In genomic region chr20:63953764-63954429, GRCh38 we compare ENCODE assay signal across 9 cellular contexts. TPM values are rescaled to one million over a fixed set of nuclear protein-coding genes. Genes with fewer than 3 reads are reported as not detected.
A peak's percentile ranks its signal among the peaks of the same experiment; 100 is the strongest.
DNase-seq lines count a peak whose midpoint lies in the region; ATAC-seq, FAIRE-seq and TF ChIP-seq lines count a peak whose summit lies in the region.
"Had no signal": no experiment of that assay in that cellular context is flagged by ENCODE, and none has a peak within 500 bp of the region (broad histone marks: within the 10 kb centered on the region; RNA-seq: fewer than 3 reads in every experiment).

No MANE protein-coding gene starts in this region.

- CTCF ChIA-PET in HepG2 (lab: Yijun Ruan, JAX; ENCODE audit: low intra/inter-chr PET ratio, low total read pairs) = no interaction called here

- no peak for TF ChIP-seq CTCF in HepG2 (CRISPR knock-in tag; IDR thresholded peaks at IDR 0.05)
- TF ChIP-seq CTCF in right lobe of liver (IDR thresholded peaks at IDR 0.05) = no peak
- TF ChIP-seq CTCF in vagina (IDR thresholded peaks at IDR 0.05) = no peak
- TF ChIP-seq CTCF in lower leg skin (IDR thresholded peaks at IDR 0.05) = no peak

- no peak for TF ChIP-seq RAD21 in HepG2 (CRISPR knock-in tag; IDR thresholded peaks at IDR 0.05)

- H3K27me3 Mint-ChIP-seq in activated naive CD8-positive, alpha-beta T cell = no peaks in the 10 kb centered on the region

- H3K27ac Mint-ChIP-seq in activated naive CD8-positive, alpha-beta T cell = peak overlapping the region; percentile 58

- no peak overlapping the region for H2BK12ac ChIP-seq in mesenchymal stem cell (ENCODE audit: low read length in 2 of 2)

- no peak overlapping the region for H2BK5ac ChIP-seq in mesenchymal stem cell (ENCODE audit: low read depth, low read length, poor library complexity, severe bottlenecking)

- H3K36me3 ChIP-seq in HepG2 (replicated peaks in 1 of 2; ENCODE audit: control insufficient read depth in 1 of 2, insufficient read depth in 2 of 2, low read length in 2 of 2) (peaks cover 9 to 13% of the 10 kb centered on the region in 2 experiments; a peak in 3 of 5 replicates), right lobe of liver (no peaks in the 10 kb centered on the region), mesenchymal stem cell (ENCODE audit: control insufficient read depth in 1 of 2, insufficient read depth in 2 of 2, low read depth in 1 of 2, low read length in 2 of 2) (peaks cover 11 to 50% of the 10 kb centered on the region in 2 experiments), vagina (no peaks in the 10 kb centered on the region)

- no peaks in the 10 kb centered on the region for H3K9me3 Mint-ChIP-seq in activated naive CD8-positive, alpha-beta T cell (ENCODE audit: low read depth)

- H3K9me3 ChIP-seq in HepG2 (ENCODE audit: low read length) (no peaks in the 10 kb centered on the region), right lobe of liver (no peaks in the 10 kb centered on the region), mesenchymal stem cell (ENCODE audit: control insufficient read depth, low read length) (no peaks in the 10 kb centered on the region), vagina (no peaks in the 10 kb centered on the region)

- H3K4me2 ChIP-seq in HepG2 (ENCODE audit: low read depth, low read length) = peak overlapping the region; percentile 97
- no peak overlapping the region for H3K4me2 ChIP-seq in mesenchymal stem cell (ENCODE audit: low read length, poor library complexity, severe bottlenecking)

- peak overlapping the region; percentile 92 to 100 (median 99); a peak in 5 of 6 replicates for H3K4me3 ChIP-seq in HepG2 (replicated peaks in 1 of 3; ENCODE audit: insufficient read depth in 1 of 3, low read depth in 2 of 3, low read length in 3 of 3)
- H3K4me3 ChIP-seq in right lobe of liver = no peak overlapping the region
- H3K4me3 ChIP-seq in mesenchymal stem cell (ENCODE audit: insufficient read depth in 1 of 2, low read depth in 1 of 2, low read length in 2 of 2) = peak overlapping the region in 1 of 2 experiments; percentile 92
- no peak overlapping the region for H3K4me3 ChIP-seq in vagina
- H3K4me3 ChIP-seq in lower leg skin (ENCODE audit: low read depth, poor library complexity, severe bottlenecking) = no peak overlapping the region

- no peak for FAIRE-seq in HepG2 (lab: Jason Lieb, UNC)

- peaks cover 22% of the 10 kb centered on the region for H3K79me1 ChIP-seq in mesenchymal stem cell (replicated peaks; ENCODE audit: low read length, poor library complexity, severe bottlenecking)

- no peak overlapping the region for H2AFZ ChIP-seq in HepG2 (ENCODE audit: low read length)
- H2AFZ ChIP-seq in mesenchymal stem cell (ENCODE audit: low read depth, low read length) = no peak overlapping the region

- POLR2A ChIA-PET in HepG2 (lab: Yijun Ruan, JAX) = interaction anchor here (1.2 to 4.0 kb wide), 4 partner anchors 27 to 109 kb away, joined by 4 to 75 read pairs (median 18); partner anchors contain the start of genes PRPF6, SAMD10, TCEA2 and TPD52L2

- no peak overlapping the region for H4K8ac ChIP-seq in mesenchymal stem cell (ENCODE audit: low read length)

- DNase-seq in HepG2 (ENCODE audit: low spot score) = no peak
- no peak for DNase-seq in right lobe of liver
- DNase-seq in mesenchymal stem cell = no peak
- no peak for DNase-seq in vagina (ENCODE audit: extremely low spot score in 2 of 2)
- no peak for DNase-seq in lower leg skin (ENCODE audit: low spot score in 2 of 2)
- DNase-seq: DMS 273 treated with DMSO at 0.1 percent for 48 hours had no signal

- H3K18ac ChIP-seq in mesenchymal stem cell (ENCODE audit: low read depth in 1 of 2, low read length in 2 of 2) = peak overlapping the region in 1 of 2 experiments; percentile 13

- WGBS in HepG2 (ENCODE audit: low lambda C conversion rate) = 86% methylated on average over 13 of the region's 13 CpGs
- WGBS in right lobe of liver (ENCODE audit: insufficient coverage, low coverage, low lambda C conversion rate, missing lambda C conversion rate) = 60% methylated on average over 3 of the region's 13 CpGs
- WGBS in mesenchymal stem cell = 82% methylated on average over 13 of the region's 13 CpGs
- 71 to 74% methylated on average over 13 of the region's 13 CpGs for WGBS in lower leg skin, 2 donors

- H3K9ac ChIP-seq in HepG2 (ENCODE audit: insufficient read depth, low read depth, low read length) = peak overlapping the region; percentile 100
- H3K9ac ChIP-seq in mesenchymal stem cell (ENCODE audit: low read length) = peak overlapping the region; percentile 94

- H3K14ac ChIP-seq in mesenchymal stem cell (ENCODE audit: low read length in 2 of 2) = no peak overlapping the region

- peaks cover 81% of the 10 kb centered on the region for H3K4me1 ChIP-seq in HepG2 (ENCODE audit: insufficient read depth, low read length)
- peaks cover 2 to 63% (median 25%) of the 10 kb centered on the region in 4 donors for H3K4me1 ChIP-seq in right lobe of liver
- peaks cover 67% of the 10 kb centered on the region for H3K4me1 ChIP-seq in mesenchymal stem cell (ENCODE audit: control insufficient read depth, insufficient read depth, low read depth, low read length)
- peaks cover 84% of the 10 kb centered on the region for H3K4me1 ChIP-seq in vagina

- no peak for TF ChIP-seq POLR2A in HepG2 (IDR thresholded peaks at IDR 0.05; ENCODE audit: insufficient read depth in 1 of 2, low read depth in 2 of 2, low read length in 2 of 2)
- no peak for TF ChIP-seq POLR2A in right lobe of liver (IDR thresholded peaks at IDR 0.05)
- no peak for TF ChIP-seq POLR2A in vagina (IDR thresholded peaks at IDR 0.05)
- no peak for TF ChIP-seq POLR2A in lower leg skin (IDR thresholded peaks at IDR 0.05)

- ATAC-seq in HepG2 = no peak
- no peak for ATAC-seq in right lobe of liver
- no peak for ATAC-seq in GM19397 (IDR thresholded peaks at IDR 0.05; ENCODE audit: unreplicated experiment)
- ATAC-seq in HG02798 (IDR thresholded peaks at IDR 0.05; ENCODE audit: poor library complexity, unreplicated experiment) = no peak

- in situ Hi-C loops in HepG2 (cut with HindIII; ENCODE audit: extremely low pct_ligation_motif_present, low pct_unique_long_range_greater_than_20kb) = no loop called here

- H2BK15ac ChIP-seq in mesenchymal stem cell (ENCODE audit: low read depth, poor library complexity, severe bottlenecking) = no peak overlapping the region

- H4K91ac ChIP-seq in mesenchymal stem cell (ENCODE audit: low read length) = no peak overlapping the region

- intact Hi-C loops in HepG2 (cut with micrococcal nuclease; ENCODE audit: unreplicated experiment) (no loop called here), right lobe of liver (cut with DNase I) (no loop called here), vagina (cut with DNase I) (no loop called here), lower leg skin (cut with DNase I; ENCODE audit: low total_unique reads) (no loop called here)

- no peak overlapping the region for H3K4ac ChIP-seq in mesenchymal stem cell (ENCODE audit: low read depth in 1 of 2, low read length in 2 of 2)

- H2BK120ac ChIP-seq in mesenchymal stem cell (ENCODE audit: low read depth, low read length) = no peak overlapping the region

- H3K36me3 Mint-ChIP-seq in activated naive CD8-positive, alpha-beta T cell = no peaks in the 10 kb centered on the region

- H3K27me3 ChIP-seq in HepG2 (ENCODE audit: control insufficient read depth in 1 of 2, insufficient read depth in 2 of 2, low read length in 2 of 2) (no peaks in the 10 kb centered on the region), right lobe of liver (no peaks in the 10 kb centered on the region), mesenchymal stem cell (ENCODE audit: control insufficient read depth in 1 of 2, insufficient read depth in 1 of 2, low read length in 2 of 2) (no peaks in the 10 kb centered on the region), vagina (no peaks in the 10 kb centered on the region)

- H4K20me1 ChIP-seq in HepG2 (ENCODE audit: insufficient read depth, low read length) = peaks cover 58% of the 10 kb centered on the region

- peaks cover 46% of the 10 kb centered on the region for H3K4me1 Mint-ChIP-seq in activated naive CD8-positive, alpha-beta T cell (ENCODE audit: low read depth)

- H2AK5ac ChIP-seq in mesenchymal stem cell (ENCODE audit: low read length, severe bottlenecking) = no peak overlapping the region

- BruUV-seq in HepG2 (replicated peaks; lab: Mats Ljungman, UMichigan) = no TSS peak

- H3K23ac ChIP-seq in mesenchymal stem cell (ENCODE audit: low read length in 2 of 2) = peak overlapping the region in 1 of 2 experiments; percentile 51

- TF ChIP-seq EP300 in HepG2 (IDR thresholded peaks at IDR 0.05; ENCODE audit: low read depth in 2 of 2, low read length in 2 of 2) (no peak), HepG2 (CRISPR knock-in tag; IDR thresholded peaks at IDR 0.05; ENCODE audit: borderline replicate concordance) (no peak)

- H3K4me3 Mint-ChIP-seq in activated naive CD8-positive, alpha-beta T cell = peak overlapping the region; percentile 84

- H3K27ac ChIP-seq in HepG2 (ENCODE audit: extremely low read length, insufficient read depth, low read length) = peak overlapping the region; percentile 99
- H3K27ac ChIP-seq in right lobe of liver = no peak overlapping the region
- no peak overlapping the region for H3K27ac ChIP-seq in mesenchymal stem cell (ENCODE audit: low read length, poor library complexity, severe bottlenecking)
- peak overlapping the region; percentile 97 for H3K27ac ChIP-seq in vagina

- H3K79me2 ChIP-seq in HepG2 (ENCODE audit: insufficient read depth, low read length) = peaks cover 65% of the 10 kb centered on the region

RNA-seq across cellular contexts. Expression of gene UCKL1, which starts 2.3 kb away (rescaled TPM):
- total RNA-seq in HepG2 (2016; rRNA removed; fragmentation: Illumina TruSeq; extraction: Trizol) (48.0 and 50.2 TPM in 2 replicates), right lobe of liver (10 to 100 TPM; 13.1 to 28.5 (median 16.9) TPM), vagina (50.1 TPM), lower leg skin (10 to 100 TPM; 28.1 to 44.3 (median 33.6) TPM)
- 15.0 and 16.7 TPM in 2 replicates for total RNA-seq in HepG2 (2016; cell fraction: cytosol; rRNA removed; fragmentation: Illumina TruSeq; extraction: Trizol; ENCODE audit: low read depth)
- 43.5 and 50.1 TPM in 2 replicates for total RNA-seq in HepG2 (2016; cell fraction: insoluble cytoplasmic fraction; rRNA removed; fragmentation: Illumina TruSeq; extraction: Trizol)
- 24.1 and 25.5 TPM in 2 replicates for total RNA-seq in HepG2 (2016; cell fraction: membrane; rRNA removed; fragmentation: Illumina TruSeq; extraction: Trizol)
- total RNA-seq in HepG2 (2016; cell fraction: nucleus; rRNA removed; fragmentation: Illumina TruSeq; extraction: Trizol) = 48.6 and 53.0 TPM in 2 replicates
- polyA plus RNA-seq in HepG2 (2011; rRNA removed) = 126 and 168 TPM in 2 replicates
- 98.0 and 129 TPM in 2 replicates for polyA plus RNA-seq in HepG2 (2011; cell fraction: cytosol; rRNA removed)
- polyA plus RNA-seq in HepG2 (2011; cell fraction: nucleus; rRNA removed) = 680 and 852 TPM in 2 replicates
- polyA plus RNA-seq in HepG2 (2012) = 77.7 and 89.9 TPM in 2 replicates
- polyA plus RNA-seq in HepG2 (2016; cell fraction: cytosol; fragmentation: Illumina TruSeq; extraction: Trizol; ENCODE audit: low read depth) = 10.6 and 11.6 TPM in 2 replicates
- polyA plus RNA-seq in HepG2 (2016; cell fraction: insoluble cytoplasmic fraction; fragmentation: Illumina TruSeq; extraction: Trizol; ENCODE audit: low read depth) = 45.9 and 52.5 TPM in 2 replicates
- polyA plus RNA-seq in HepG2 (2016; cell fraction: membrane; fragmentation: Illumina TruSeq; extraction: Trizol; ENCODE audit: low read depth) = 15.4 and 15.7 TPM in 2 replicates
- 207 and 220 TPM in 2 replicates for polyA plus RNA-seq in HepG2 (2016; cell fraction: nucleus; fragmentation: Illumina TruSeq; extraction: Trizol; ENCODE audit: insufficient read depth, low read depth)
- 43.6 and 139 TPM in 2 replicates for polyA minus RNA-seq in HepG2 (2011; rRNA and poly(A)+ RNA removed; ENCODE audit: low replicate concordance)
- 37.0 and 42.5 TPM in 2 replicates for polyA minus RNA-seq in HepG2 (2011; cell fraction: cytosol; rRNA and poly(A)+ RNA removed)
- polyA minus RNA-seq in HepG2 (2011; cell fraction: nucleus; rRNA and poly(A)+ RNA removed) = 80.1 and 85.5 TPM in 2 replicates
- 21.1 TPM for polyA plus RNA-seq in mesenchymal stem cell (2013, experiment 1 of 2)
- 20.1 TPM for polyA plus RNA-seq in mesenchymal stem cell (2013, experiment 2 of 2)

RNA-seq across cellular contexts. Expression of gene ZNF512B, which starts 15.8 kb away (rescaled TPM):
- total RNA-seq in HepG2 (2016; rRNA removed; fragmentation: Illumina TruSeq; extraction: Trizol) = 22.0 and 30.6 TPM in 2 replicates
- total RNA-seq in HepG2 (2016; cell fraction: cytosol; rRNA removed; fragmentation: Illumina TruSeq; extraction: Trizol; ENCODE audit: low read depth) = 2.9 and 3.3 TPM in 2 replicates
- 19.4 and 31.9 TPM in 2 replicates for total RNA-seq in HepG2 (2016; cell fraction: insoluble cytoplasmic fraction; rRNA removed; fragmentation: Illumina TruSeq; extraction: Trizol)
- total RNA-seq in HepG2 (2016; cell fraction: membrane; rRNA removed; fragmentation: Illumina TruSeq; extraction: Trizol) = 12.6 and 13.7 TPM in 2 replicates
- total RNA-seq in HepG2 (2016; cell fraction: nucleus; rRNA removed; fragmentation: Illumina TruSeq; extraction: Trizol) = 28.0 and 32.8 TPM in 2 replicates
- polyA plus RNA-seq in HepG2 (2011; rRNA removed) = 11.5 and 16.4 TPM in 2 replicates
- polyA plus RNA-seq in HepG2 (2011; cell fraction: cytosol; rRNA removed) = 9.0 and 12.7 TPM in 2 replicates
- polyA plus RNA-seq in HepG2 (2011; cell fraction: nucleus; rRNA removed) = 106 and 141 TPM in 2 replicates
- 23.5 and 23.8 TPM in 2 replicates for polyA plus RNA-seq in HepG2 (2012)
- polyA plus RNA-seq in HepG2 (2016; cell fraction: cytosol; fragmentation: Illumina TruSeq; extraction: Trizol; ENCODE audit: low read depth) = 2.1 and 2.2 TPM in 2 replicates
- polyA plus RNA-seq in HepG2 (2016; cell fraction: insoluble cytoplasmic fraction; fragmentation: Illumina TruSeq; extraction: Trizol; ENCODE audit: low read depth) = 23.5 and 28.8 TPM in 2 replicates
- polyA plus RNA-seq in HepG2 (2016; cell fraction: membrane; fragmentation: Illumina TruSeq; extraction: Trizol; ENCODE audit: low read depth) = 8.1 and 9.6 TPM in 2 replicates
- polyA plus RNA-seq in HepG2 (2016; cell fraction: nucleus; fragmentation: Illumina TruSeq; extraction: Trizol; ENCODE audit: insufficient read depth, low read depth) = 109 and 115 TPM in 2 replicates
- polyA minus RNA-seq in HepG2 (2011; rRNA and poly(A)+ RNA removed; ENCODE audit: low replicate concordance) = 5.2 and 21.4 TPM in 2 replicates
- 14.0 and 14.8 TPM in 2 replicates for polyA minus RNA-seq in HepG2 (2011; cell fraction: cytosol; rRNA and poly(A)+ RNA removed)
- 13.6 and 13.9 TPM in 2 replicates for polyA minus RNA-seq in HepG2 (2011; cell fraction: nucleus; rRNA and poly(A)+ RNA removed)
- 10 to 100 TPM; 10.8 to 16.8 (median 14.0) TPM for total RNA-seq in right lobe of liver
- polyA plus RNA-seq in mesenchymal stem cell (2013, experiment 1 of 2) = 12.2 TPM
- 11.7 TPM for polyA plus RNA-seq in mesenchymal stem cell (2013, experiment 2 of 2)
- 10.3 TPM for total RNA-seq in vagina
- total RNA-seq in lower leg skin = 10 to 100 TPM; 15.3 to 19.8 (median 16.7) TPM

RNA-seq across cellular contexts. Expression of gene SAMD10, which starts 25.5 kb away (rescaled TPM):
- total RNA-seq in HepG2 (2016; rRNA removed; fragmentation: Illumina TruSeq; extraction: Trizol) (5.1 and 6.1 TPM in 2 replicates), right lobe of liver (1 to 10 TPM; 2.7 to 6.7 (median 3.5) TPM), vagina (11.8 TPM), lower leg skin (10 to 100 TPM in 3 of 4 donors, 1 to 10 TPM in 1; 8.1 to 11.3 (median 10.6) TPM)
- 3.8 and 3.9 TPM in 2 replicates for total RNA-seq in HepG2 (2016; cell fraction: cytosol; rRNA removed; fragmentation: Illumina TruSeq; extraction: Trizol; ENCODE audit: low read depth)
- 4.7 and 6.8 TPM in 2 replicates for total RNA-seq in HepG2 (2016; cell fraction: insoluble cytoplasmic fraction; rRNA removed; fragmentation: Illumina TruSeq; extraction: Trizol)
- total RNA-seq in HepG2 (2016; cell fraction: membrane; rRNA removed; fragmentation: Illumina TruSeq; extraction: Trizol) = 7.9 and 9.1 TPM in 2 replicates
- total RNA-seq in HepG2 (2016; cell fraction: nucleus; rRNA removed; fragmentation: Illumina TruSeq; extraction: Trizol) = 5.9 and 6.0 TPM in 2 replicates
- polyA plus RNA-seq in HepG2 (2011; rRNA removed) = 11.0 and 11.8 TPM in 2 replicates
- 5.2 and 8.8 TPM in 2 replicates for polyA plus RNA-seq in HepG2 (2011; cell fraction: cytosol; rRNA removed)
- 51.4 and 63.7 TPM in 2 replicates for polyA plus RNA-seq in HepG2 (2011; cell fraction: nucleus; rRNA removed)
- 6.2 and 8.9 TPM in 2 replicates for polyA plus RNA-seq in HepG2 (2012)
- polyA plus RNA-seq in HepG2 (2016; cell fraction: cytosol; fragmentation: Illumina TruSeq; extraction: Trizol; ENCODE audit: low read depth) = 8.7 and 9.1 TPM in 2 replicates
- 8.4 and 12.7 TPM in 2 replicates for polyA plus RNA-seq in HepG2 (2016; cell fraction: insoluble cytoplasmic fraction; fragmentation: Illumina TruSeq; extraction: Trizol; ENCODE audit: low read depth)
- 15.2 and 15.4 TPM in 2 replicates for polyA plus RNA-seq in HepG2 (2016; cell fraction: membrane; fragmentation: Illumina TruSeq; extraction: Trizol; ENCODE audit: low read depth)
- 20.5 and 24.8 TPM in 2 replicates for polyA plus RNA-seq in HepG2 (2016; cell fraction: nucleus; fragmentation: Illumina TruSeq; extraction: Trizol; ENCODE audit: insufficient read depth, low read depth)
- polyA minus RNA-seq in HepG2 (2011; rRNA and poly(A)+ RNA removed; ENCODE audit: low replicate concordance) = 3.7 and 5.9 TPM in 2 replicates
- 4.8 and 6.0 TPM in 2 replicates for polyA minus RNA-seq in HepG2 (2011; cell fraction: cytosol; rRNA and poly(A)+ RNA removed)
- polyA minus RNA-seq in HepG2 (2011; cell fraction: nucleus; rRNA and poly(A)+ RNA removed) = 3.3 and 4.0 TPM in 2 replicates
- polyA plus RNA-seq in mesenchymal stem cell (2013, experiment 1 of 2) = 2.8 TPM
- polyA plus RNA-seq in mesenchymal stem cell (2013, experiment 2 of 2) = 2.2 TPM

RNA-seq across cellular contexts. Expression of gene PRPF6, which starts 27.0 kb away (rescaled TPM):
- total RNA-seq in HepG2 (2016; rRNA removed; fragmentation: Illumina TruSeq; extraction: Trizol) = 101 and 127 TPM in 2 replicates
- 28.1 and 30.5 TPM in 2 replicates for total RNA-seq in HepG2 (2016; cell fraction: cytosol; rRNA removed; fragmentation: Illumina TruSeq; extraction: Trizol; ENCODE audit: low read depth)
- total RNA-seq in HepG2 (2016; cell fraction: insoluble cytoplasmic fraction; rRNA removed; fragmentation: Illumina TruSeq; extraction: Trizol) = 101 and 116 TPM in 2 replicates
- 51.1 and 54.9 TPM in 2 replicates for total RNA-seq in HepG2 (2016; cell fraction: membrane; rRNA removed; fragmentation: Illumina TruSeq; extraction: Trizol)
- 68.1 and 77.4 TPM in 2 replicates for total RNA-seq in HepG2 (2016; cell fraction: nucleus; rRNA removed; fragmentation: Illumina TruSeq; extraction: Trizol)
- 63.7 and 65.3 TPM in 2 replicates for polyA plus RNA-seq in HepG2 (2011; rRNA removed)
- 58.9 and 67.6 TPM in 2 replicates for polyA plus RNA-seq in HepG2 (2011; cell fraction: cytosol; rRNA removed)
- polyA plus RNA-seq in HepG2 (2011; cell fraction: nucleus; rRNA removed) = 82.2 and 84.5 TPM in 2 replicates
- 79.5 and 80.7 TPM in 2 replicates for polyA plus RNA-seq in HepG2 (2012)
- 41.2 and 42.1 TPM in 2 replicates for polyA plus RNA-seq in HepG2 (2016; cell fraction: cytosol; fragmentation: Illumina TruSeq; extraction: Trizol; ENCODE audit: low read depth)
- polyA plus RNA-seq in HepG2 (2016; cell fraction: insoluble cytoplasmic fraction; fragmentation: Illumina TruSeq; extraction: Trizol; ENCODE audit: low read depth) = 130 and 149 TPM in 2 replicates
- polyA plus RNA-seq in HepG2 (2016; cell fraction: membrane; fragmentation: Illumina TruSeq; extraction: Trizol; ENCODE audit: low read depth) = 56.1 and 60.4 TPM in 2 replicates
- 122 TPM in 2 replicates for polyA plus RNA-seq in HepG2 (2016; cell fraction: nucleus; fragmentation: Illumina TruSeq; extraction: Trizol; ENCODE audit: insufficient read depth, low read depth)
- 50.1 and 75.7 TPM in 2 replicates for polyA minus RNA-seq in HepG2 (2011; rRNA and poly(A)+ RNA removed; ENCODE audit: low replicate concordance)
- 46.1 and 51.9 TPM in 2 replicates for polyA minus RNA-seq in HepG2 (2011; cell fraction: cytosol; rRNA and poly(A)+ RNA removed)
- 44.4 and 50.5 TPM in 2 replicates for polyA minus RNA-seq in HepG2 (2011; cell fraction: nucleus; rRNA and poly(A)+ RNA removed)
- 10 to 100 TPM; 21.7 to 28.9 (median 24.4) TPM for total RNA-seq in right lobe of liver
- 31.5 TPM for polyA plus RNA-seq in mesenchymal stem cell (2013, experiment 1 of 2)
- polyA plus RNA-seq in mesenchymal stem cell (2013, experiment 2 of 2) = 30.9 TPM
- 50.6 TPM for total RNA-seq in vagina
- 10 to 100 TPM; 66.8 to 88.3 (median 79.1) TPM for total RNA-seq in lower leg skin

RNA-seq across cellular contexts. Expression of gene DNAJC5, which starts 59.0 kb away (rescaled TPM):
- total RNA-seq in HepG2 (2016; rRNA removed; fragmentation: Illumina TruSeq; extraction: Trizol) (54.3 and 64.5 TPM in 2 replicates), right lobe of liver (10 to 100 TPM; 10.7 to 26.0 (median 15.1) TPM), vagina (25.8 TPM), lower leg skin (10 to 100 TPM; 40.6 to 59.7 (median 49.7) TPM)
- total RNA-seq in HepG2 (2016; cell fraction: cytosol; rRNA removed; fragmentation: Illumina TruSeq; extraction: Trizol; ENCODE audit: low read depth) = 11.9 and 12.0 TPM in 2 replicates
- total RNA-seq in HepG2 (2016; cell fraction: insoluble cytoplasmic fraction; rRNA removed; fragmentation: Illumina TruSeq; extraction: Trizol) = 48.4 and 65.4 TPM in 2 replicates
- 20.9 and 21.3 TPM in 2 replicates for total RNA-seq in HepG2 (2016; cell fraction: membrane; rRNA removed; fragmentation: Illumina TruSeq; extraction: Trizol)
- 36.9 and 44.3 TPM in 2 replicates for total RNA-seq in HepG2 (2016; cell fraction: nucleus; rRNA removed; fragmentation: Illumina TruSeq; extraction: Trizol)
- 42.8 and 51.8 TPM in 2 replicates for polyA plus RNA-seq in HepG2 (2011; rRNA removed)
- 50.7 and 53.5 TPM in 2 replicates for polyA plus RNA-seq in HepG2 (2011; cell fraction: cytosol; rRNA removed)
- polyA plus RNA-seq in HepG2 (2011; cell fraction: nucleus; rRNA removed) = 53.1 and 56.7 TPM in 2 replicates
- polyA plus RNA-seq in HepG2 (2012) = 35.9 and 42.1 TPM in 2 replicates
- 6.9 and 7.7 TPM in 2 replicates for polyA plus RNA-seq in HepG2 (2016; cell fraction: cytosol; fragmentation: Illumina TruSeq; extraction: Trizol; ENCODE audit: low read depth)
- polyA plus RNA-seq in HepG2 (2016; cell fraction: insoluble cytoplasmic fraction; fragmentation: Illumina TruSeq; extraction: Trizol; ENCODE audit: low read depth) = 37.7 and 43.6 TPM in 2 replicates
- polyA plus RNA-seq in HepG2 (2016; cell fraction: membrane; fragmentation: Illumina TruSeq; extraction: Trizol; ENCODE audit: low read depth) = 11.5 and 11.7 TPM in 2 replicates
- 52.1 and 53.7 TPM in 2 replicates for polyA plus RNA-seq in HepG2 (2016; cell fraction: nucleus; fragmentation: Illumina TruSeq; extraction: Trizol; ENCODE audit: insufficient read depth, low read depth)
- 45.9 and 137 TPM in 2 replicates for polyA minus RNA-seq in HepG2 (2011; rRNA and poly(A)+ RNA removed; ENCODE audit: low replicate concordance)
- polyA minus RNA-seq in HepG2 (2011; cell fraction: cytosol; rRNA and poly(A)+ RNA removed) = 49.8 and 50.2 TPM in 2 replicates
- 27.8 and 28.3 TPM in 2 replicates for polyA minus RNA-seq in HepG2 (2011; cell fraction: nucleus; rRNA and poly(A)+ RNA removed)
- 25.4 TPM for polyA plus RNA-seq in mesenchymal stem cell (2013, experiment 1 of 2)
- 25.9 TPM for polyA plus RNA-seq in mesenchymal stem cell (2013, experiment 2 of 2)

Comparison
In these comparisons a context has a peak if more than half of its experiments do, and no peak if none do; other contexts are left out.
1. H3K27ac ChIP-seq: peak in HepG2 (single experiment) and vagina (single experiment); none in right lobe of liver (0 of 3) and mesenchymal stem cell (single experiment).
2. H3K4me3 ChIP-seq: peak in HepG2 (3 of 3); none in right lobe of liver (0 of 3), vagina (0 of 2) and lower leg skin (single experiment).